ENCODE assay signal across 8 cellular contexts in the genomic region with DNA sequence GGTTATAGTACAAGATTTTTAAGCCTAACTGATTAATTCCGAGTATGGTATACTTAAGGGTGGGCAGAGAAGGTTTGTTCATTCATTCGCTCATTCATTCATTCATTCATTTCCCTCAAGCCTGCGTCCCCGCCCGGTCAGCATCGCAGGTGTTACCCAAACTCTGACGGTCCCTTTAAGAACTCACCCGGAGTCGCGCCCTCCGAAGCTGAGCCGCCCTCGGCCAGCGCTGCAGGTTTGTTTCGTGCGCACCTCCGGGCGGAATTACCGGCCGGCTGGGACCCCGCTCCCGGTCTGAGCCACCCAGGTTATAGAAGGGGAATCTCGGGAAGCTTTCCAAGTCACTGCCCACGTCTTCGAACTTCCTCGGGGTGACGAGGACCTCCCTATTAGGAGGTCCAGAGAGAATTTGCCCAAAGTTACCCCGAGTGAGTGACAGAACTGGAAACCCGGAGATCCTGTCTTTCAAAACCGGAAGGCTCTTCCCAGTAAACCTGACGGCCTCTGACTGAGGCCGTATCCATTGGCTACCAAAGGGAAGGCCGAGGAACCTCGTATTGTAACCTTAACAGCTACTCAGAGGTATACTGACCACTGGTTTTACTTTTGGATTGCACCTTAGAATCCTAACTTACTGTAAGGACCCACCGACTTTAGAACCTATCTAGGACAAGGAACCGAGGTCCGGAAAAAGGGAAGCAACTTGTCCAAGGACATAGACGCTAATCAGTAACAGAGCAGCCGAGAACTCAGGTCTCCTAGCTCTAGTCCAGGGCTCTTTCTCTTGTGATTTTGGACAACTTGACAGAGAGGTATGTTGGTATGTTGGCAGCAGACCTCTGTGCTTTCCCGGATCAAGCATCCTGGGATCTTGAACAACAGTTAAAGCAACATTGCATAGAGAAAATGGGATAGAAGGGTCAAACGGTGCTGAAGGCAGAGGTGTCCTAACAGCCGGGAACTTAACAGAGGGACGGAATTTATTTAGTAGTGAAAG. TPM values are rescaled to one million over a fixed set of nuclear protein-coding genes. Genes with fewer than 3 reads are reported as not detected.
A peak's percentile ranks its signal among the peaks of the same experiment; 100 is the strongest.
DNase-seq lines count a peak whose midpoint lies in the region; ATAC-seq and TF ChIP-seq lines count a peak whose summit lies in the region.

No MANE protein-coding gene starts in this region.

- 5 to 12% (median 7%) methylated on average over 22 to 43 of the region's 43 CpGs for whole genome bisulfite sequencing in adrenal gland, 4 donors
- WGBS in hepatocyte (ENCODE audit: low lambda C conversion rate, missing lambda C conversion rate), result 12% methylated on average over 43 of the region's 43 CpGs

- H3K36me3 ChIP-seq in PC-9 (ENCODE audit: low read depth) (peaks cover 23% of the 10 kb centered on the region), adrenal gland (replicated peaks in 1 of 2) (peaks cover 0 to 5% of the 10 kb centered on the region in 2 donors), hepatocyte (replicated peaks; ENCODE audit: insufficient read depth, low read depth) (no peaks in the 10 kb centered on the region)

- H2AFZ ChIP-seq in PC-9, result peak overlapping the region; percentile 79
- peak overlapping the region; percentile 84 for H2AFZ ChIP-seq in hepatocyte

- DNase-seq in ELF-1 (ENCODE audit: low read depth, low spot score) (peak; percentile 79), PC-9 (peak; percentile 80 to 85), adrenal gland (peak; percentile 37 to 71 (median 43)), hepatocyte (ENCODE audit: low spot score) (peak; percentile 72), retina (peak; percentile 54), Ammon's horn (ENCODE audit: low spot score) (no peak)

- CTCF ChIA-PET in PC-9 (lab: Charles Lee), result interaction anchor here (1.2 kb wide), 1 partner anchor 68 kb away, joined by 3 read pairs; no protein-coding TSS in a partner anchor

- H3K27me3 ChIP-seq in PC-9 (ENCODE audit: insufficient read depth, low read depth) (no peaks in the 10 kb centered on the region), adrenal gland (no peaks in the 10 kb centered on the region), hepatocyte (no peaks in the 10 kb centered on the region)

- BruUV-seq in PC-9 (replicated peaks; lab: Mats Ljungman, UMichigan), result TSS peak; percentile 86

- H4K20me1 ChIP-seq in PC-9 (ENCODE audit: insufficient read depth), result peaks cover under 1% of the 10 kb centered on the region
- peaks cover 19% of the 10 kb centered on the region for H4K20me1 ChIP-seq in hepatocyte (ENCODE audit: insufficient read depth, poor library complexity, severe bottlenecking)

- peaks cover 40% of the 10 kb centered on the region for H3F3A ChIP-seq in PC-9 (ENCODE audit: insufficient read depth, low read depth)

- H3K9me3 ChIP-seq in PC-9 (ENCODE audit: insufficient read depth, low read depth) (no peaks in the 10 kb centered on the region), adrenal gland (replicated peaks in 1 of 3) (no peaks in the 10 kb centered on the region), hepatocyte (ENCODE audit: low read depth) (no peaks in the 10 kb centered on the region)

- intact Hi-C loops in PC-9 (cut with micrococcal nuclease; ENCODE audit: unreplicated experiment) (loop anchor here (1.0 to 2.0 kb wide), 5 partner anchors 68 to 212 kb away; no protein-coding TSS in a partner anchor), adrenal gland (cut with DNase I) (no loop called here)

- peak; percentile 29 for ATAC-seq in HG03066 (IDR thresholded peaks at IDR 0.05; ENCODE audit: low read depth, unreplicated experiment)
- ATAC-seq in GM19324 (IDR thresholded peaks at IDR 0.05; ENCODE audit: low FRiP score, unreplicated experiment), result no peak

- TF ChIP-seq POLR2A in adrenal gland (IDR thresholded peaks at IDR 0.05), result no peak

- TF ChIP-seq CTCF in PC-9 (conservative IDR thresholded peaks at IDR 0.05), result no peak
- no peak for TF ChIP-seq CTCF in adrenal gland (IDR thresholded peaks at IDR 0.05)
- no peak for TF ChIP-seq CTCF in hepatocyte (IDR thresholded peaks at IDR 0.05; ENCODE audit: poor library complexity)

- peaks cover 49% of the 10 kb centered on the region for H3K79me2 ChIP-seq in PC-9 (ENCODE audit: low read depth)
- peaks cover 35% of the 10 kb centered on the region for H3K79me2 ChIP-seq in hepatocyte

- H3K27ac ChIP-seq in PC-9, result peak overlapping the region; percentile 81
- H3K27ac ChIP-seq in adrenal gland, result peak overlapping the region in 4 of 5 donors; percentile 78 to 87 (median 82)
- peak overlapping the region; percentile 95 for H3K27ac ChIP-seq in hepatocyte

- H3K9me2 ChIP-seq in PC-9 (ENCODE audit: insufficient read depth), result no peaks in the 10 kb centered on the region; the same call in 1 of the 2 replicates
- no peaks in the 10 kb centered on the region for H3K9me2 ChIP-seq in hepatocyte (replicated peaks; ENCODE audit: insufficient read depth)

- POLR2A ChIA-PET in PC-9 (lab: Charles Lee; ENCODE audit: unreplicated experiment), result interaction anchor here (0.6 to 0.8 kb wide), 6 partner anchors 9 to 188 kb away, joined by 3 to 5 read pairs (median 4); no protein-coding TSS in a partner anchor

- H3K4me1 ChIP-seq in PC-9 (replicated peaks; ENCODE audit: insufficient read depth) (peaks cover 54% of the 10 kb centered on the region), adrenal gland (replicated peaks in 1 of 2) (peaks cover 0 to 20% of the 10 kb centered on the region in 2 donors), hepatocyte (ENCODE audit: insufficient read depth) (peaks cover 29% of the 10 kb centered on the region)

- peak overlapping the region; percentile 62 for H3K4me3 ChIP-seq in PC-9
- peak overlapping the region in 3 of 4 donors; percentile 60 to 95 (median 92) for H3K4me3 ChIP-seq in adrenal gland
- peak overlapping the region; percentile 67 for H3K4me3 ChIP-seq in hepatocyte

- H3K4me2 ChIP-seq in PC-9 (peak overlapping the region; percentile 92), hepatocyte (peak overlapping the region; percentile 91)

RNA-seq across cellular contexts. Expression of a gene that starts 0.7 kb away (rescaled TPM):
- total RNA-seq in PC-9 (2021) (193 and 201 TPM in 2 replicates), adrenal gland (10 to 100 TPM; 31.7 to 74.6 (median 60.9) TPM), hepatocyte (118 and 128 TPM in 2 replicates)
- polyA plus RNA-seq in adrenal gland (10 to 100 TPM; 14.1 to 53.7 (median 28.8) TPM), hepatocyte (54.8 and 77.7 TPM in 2 replicates)
